ENCODE assay signal across 30 cellular contexts in genomic region chr18:51884039-51884438, GRCh38.
"Had no signal": no experiment of that assay in that cellular context is flagged by ENCODE, and none has a peak within 500 bp of the region (broad histone marks: within the 10 kb centered on the region; RNA-seq: fewer than 3 reads in every experiment).

No MANE protein-coding gene starts in this region.

- H3K27ac ChIP-seq: KMS-11, SJCRH30, SK-N-MC, WERI-Rb-1 had no signal

- H3K9me3 ChIP-seq: SJCRH30 had no signal

- DNase-seq: activated CD4-positive, alpha-beta memory T cell treated with anti-CD3 and anti-CD28 coated beads, Interleukin-2, amount 10 ng/mL, durations not matched to agents 7 days and 5 days; activated CD4-positive, alpha-beta T cell treated with anti-CD3 and anti-CD28 coated beads for 1 hour; activated CD4-positive, alpha-beta T cell treated with anti-CD3 and anti-CD28 coated beads for 48 hours; activated CD4-positive, CD25-positive, alpha-beta regulatory T cell; activated effector memory CD4-positive, alpha-beta T cell treated with anti-CD3 and anti-CD28 coated beads, Interleukin-2, amount 50 U/mL, for 16 hours; activated naive CD4-positive, alpha-beta T cell; activated naive CD4-positive, alpha-beta T cell treated with anti-CD3 and anti-CD28 coated beads, Interleukin-2, amount 50 U/mL, for 16 hours; activated naive CD8-positive, alpha-beta T cell treated with anti-CD3 and anti-CD28 coated beads for 36 hours; activated T-cell treated with anti-CD3 and anti-CD28 coated beads, Interleukin-2, amount 50 U/mL, for 1 hour; activated T-cell treated with anti-CD3 and anti-CD28 coated beads, Interleukin-2, amount 50 U/mL, for 72 hours; amniotic stem cell; aorta; MM.1S; MV-4-11; NCI-H1105; NCI-H1417 treated with DMSO at 0.1 percent for 48 hours; NCI-H1930; NCI-H2081 treated with DMSO at 0.1 percent for 48 hours; NCI-H226; NCI-H446 treated with DMSO at 0.1 percent for 48 hours; NCI-H526 treated with DMSO at 0.1 percent for 48 hours; NCI-H774; SHP77; SJCRH30; T1000; WERI-Rb-1 had no signal

- H3K4me1 ChIP-seq: SJCRH30 had no signal

- ATAC-seq: activated T-cell treated with anti-CD3 and anti-CD28 coated beads, Interleukin-2, amount 50 U/mL, for 72 hours; activated T-helper 17 cell treated with anti-CD3 and anti-CD28 coated beads, Interleukin-2, amount 50 U/mL, for 72 hours; Panc1 had no signal

- H3K4me3 ChIP-seq: SJCRH30, SK-N-MC had no signal

- H3K27me3 ChIP-seq: SJCRH30 had no signal

- H3K36me3 ChIP-seq: SJCRH30, WERI-Rb-1 had no signal
